8 cellular contexts compared by ENCODE assay signal in genomic region chr1:224168859-224169380, GRCh38. TPM values are rescaled to one million over a fixed set of nuclear protein-coding genes. Genes with fewer than 3 reads are reported as not detected.
DNase-seq lines count a peak whose midpoint lies in the region; ATAC-seq and TF ChIP-seq lines count a peak whose summit lies in the region.

No MANE protein-coding gene starts in this region.

- H3K27me3 ChIP-seq in foreskin keratinocyte = no peaks in the 10 kb centered on the region
- H3K27me3 ChIP-seq in skeletal muscle tissue (ENCODE audit: control insufficient read depth in 3 of 3, insufficient read depth in 3 of 3, low read length in 3 of 3) = no peaks in the 10 kb centered on the region

- peaks cover 8% of the 10 kb centered on the region for H3K9me3 Mint-ChIP-seq in T-helper 2 cell treated with Interferon-gamma antibody and Interleukin-4, amounts not matched to agents 5 μg/mL and 100 μg/mL, for 36 hours

- no peaks in the 10 kb centered on the region for H3K36me3 ChIP-seq in skeletal muscle tissue (ENCODE audit: control insufficient read depth in 3 of 3, insufficient read depth in 3 of 3, low read length in 3 of 3)

- ATAC-seq in GM19351 (IDR thresholded peaks at IDR 0.05; ENCODE audit: unreplicated experiment) (peak; percentile 91), HG03159 (IDR thresholded peaks at IDR 0.05; ENCODE audit: unreplicated experiment) (peak; percentile 86), foreskin keratinocyte (peak; percentile 49)

- peaks cover 7% of the 10 kb centered on the region for H3K27me3 Mint-ChIP-seq in T-helper 2 cell treated with Interferon-gamma antibody and Interleukin-4, amounts not matched to agents 5 μg/mL and 100 μg/mL, for 36 hours (ENCODE audit: low read depth)

- peaks cover 44% of the 10 kb centered on the region for H3K4me1 Mint-ChIP-seq in T-helper 2 cell treated with Interferon-gamma antibody and Interleukin-4, amounts not matched to agents 5 μg/mL and 100 μg/mL, for 36 hours (ENCODE audit: low read depth)

- peak overlapping the region; percentile 61 for H3K4me3 Mint-ChIP-seq in T-helper 2 cell treated with Interferon-gamma antibody and Interleukin-4, amounts not matched to agents 5 μg/mL and 100 μg/mL, for 36 hours

- peak overlapping the region; percentile 78 for H3K27ac Mint-ChIP-seq in T-helper 2 cell treated with Interferon-gamma antibody and Interleukin-4, amounts not matched to agents 5 μg/mL and 100 μg/mL, for 36 hours

- peak overlapping the region in 2 of 3 donors; percentile 16 to 17 for H3K4me3 ChIP-seq in skeletal muscle tissue (ENCODE audit: low read length in 3 of 3)

- H3K27ac ChIP-seq in foreskin keratinocyte = no peak overlapping the region
- H3K27ac ChIP-seq in skeletal muscle tissue (ENCODE audit: low read depth, low read length) = peak overlapping the region; percentile 41

- TF ChIP-seq CTCF in foreskin keratinocyte (conservative IDR thresholded peaks at IDR 0.05) = no peak

- DNase-seq in CD1c-positive myeloid dendritic cell (ENCODE audit: extremely low spot score) (peak; percentile 88), foreskin keratinocyte (peak in 1 of 2 donors; percentile 69), occipital lobe (lab: John Stamatoyannopoulos, UW) (no peak), foreskin melanocyte (no peak)
- DNase-seq in T-helper 2 cell treated with Interferon-gamma antibody and Interleukin-4, amounts not matched to agents 5 μg/mL and 100 μg/mL, for 36 hours (ENCODE audit: low spot score) = peak; percentile 68

- no peaks in the 10 kb centered on the region for H3K9me3 ChIP-seq in skeletal muscle tissue (ENCODE audit: control insufficient read depth in 3 of 3, low read length in 3 of 3)

- peak overlapping the region in 2 of 3 donors; percentile 59 to 61 for H3K9ac ChIP-seq in skeletal muscle tissue (ENCODE audit: low read depth in 1 of 3, low read length in 3 of 3)

- peaks cover 14% of the 10 kb centered on the region for H3K36me3 Mint-ChIP-seq in T-helper 2 cell treated with Interferon-gamma antibody and Interleukin-4, amounts not matched to agents 5 μg/mL and 100 μg/mL, for 36 hours (ENCODE audit: low read depth)

- H3K4me1 ChIP-seq in foreskin keratinocyte (peaks cover 18% of the 10 kb centered on the region), skeletal muscle tissue (ENCODE audit: control insufficient read depth in 3 of 3, insufficient read depth in 3 of 3, low read length in 3 of 3) (peaks cover 5 to 6% (median 5%) of the 10 kb centered on the region in 3 donors)

RNA-seq across cellular contexts. Expression of gene DEGS1, which starts 14.1 kb away (rescaled TPM):
- total RNA-seq in foreskin keratinocyte (107 and 122 TPM in 2 replicates), skeletal muscle tissue (43.3 TPM), occipital lobe (67.5 TPM)
- polyA plus RNA-seq in foreskin keratinocyte = 111 and 114 TPM in 2 replicates

RNA-seq across cellular contexts. Expression of gene FBXO28, which starts 55.0 kb away (rescaled TPM):
- total RNA-seq in foreskin keratinocyte = 29.4 and 30.9 TPM in 2 replicates
- polyA plus RNA-seq in foreskin keratinocyte = 8.2 and 8.4 TPM in 2 replicates
- 19.3 TPM for total RNA-seq in skeletal muscle tissue
- total RNA-seq in occipital lobe = 56.9 TPM

Comparison
In these comparisons a context has a peak if more than half of its experiments do, and no peak if none do; other contexts are left out.
1. DNase-seq: peak in CD1c-positive myeloid dendritic cell (single experiment) and T-helper 2 cell treated with Interferon-gamma antibody and Interleukin-4, amounts not matched to agents 5 μg/mL and 100 μg/mL, for 36 hours (single experiment); none in occipital lobe (single experiment) and foreskin melanocyte (single experiment).
2. Peak in every context shown above with its lines, with median percentiles within 50 percentile points of each other: ATAC-seq.